In genomic region chr18:22168360-22168921, GRCh38 we compare ENCODE assay signal across 8 cellular contexts. TPM values are rescaled to one million over a fixed set of nuclear protein-coding genes. Genes with fewer than 3 reads are reported as not detected.
DNase-seq lines count a peak whose midpoint lies in the region; ATAC-seq and TF ChIP-seq lines count a peak whose summit lies in the region.

No MANE protein-coding gene starts in this region.

- peak overlapping the region; percentile 80 for H3K9ac ChIP-seq in HUES6 (ENCODE audit: low read length)

- TF ChIP-seq CTCF in thyroid gland (IDR thresholded peaks at IDR 0.05), result no peak

- WGBS in thyroid gland, 2 donors, result 4 to 6% methylated on average over 32 to 36 of the region's 36 CpGs

- H3K36me3 ChIP-seq in HUES6 (ENCODE audit: control insufficient read depth, insufficient read depth, low read length) (peaks cover 12% of the 10 kb centered on the region; the same call in 1 of the 2 replicates), thyroid gland (no peaks in the 10 kb centered on the region)

- H3K4me3 ChIP-seq in HUES6 (ENCODE audit: low read depth, low read length) (peak overlapping the region; percentile 69), iPS-18c (ENCODE audit: insufficient read depth, low read depth, low read length) (peak overlapping the region; percentile 62), thyroid gland (replicated peaks in 1 of 3) (peak overlapping the region in 1 of 3 donors; percentile 74)

- no peak overlapping the region for H3K27ac ChIP-seq in HUES6 (ENCODE audit: low read depth, low read length)
- peak overlapping the region in 2 of 3 donors; percentile 87 to 97 for H3K27ac ChIP-seq in thyroid gland

- intact Hi-C loops in thyroid gland (cut with DNase I), result no loop called here

- peaks cover 99% of the 10 kb centered on the region for H3K27me3 ChIP-seq in HUES6 (ENCODE audit: control insufficient read depth, insufficient read depth, low read length)
- H3K27me3 ChIP-seq in thyroid gland, result peaks cover 36% of the 10 kb centered on the region

- DNase-seq in A172 (ENCODE audit: low spot score) (peak; percentile 33), activated gamma-delta T cell treated with Interleukin-2 at 50 U/mL for 16 hours (peak; percentile 25), thyroid gland (peak in 1 of 2 donors; percentile 20), inferior parietal cortex (ENCODE audit: extremely low spot score) (no peak), germinal center (ENCODE audit: low spot score) (no peak)

- H3K4me1 ChIP-seq in HUES6 (ENCODE audit: control insufficient read depth, insufficient read depth, low read length) (peaks cover 17% of the 10 kb centered on the region), thyroid gland (peaks cover 17 to 36% of the 10 kb centered on the region in 2 donors)

- no peak for TF ChIP-seq POLR2A in thyroid gland (IDR thresholded peaks at IDR 0.05)

- no peak for ATAC-seq in GM21737 (IDR thresholded peaks at IDR 0.05; ENCODE audit: unreplicated experiment)

- no peaks in the 10 kb centered on the region for H3K9me3 ChIP-seq in HUES6 (ENCODE audit: control insufficient read depth, insufficient read depth, low read depth, low read length)
- H3K9me3 ChIP-seq in iPS-18c (ENCODE audit: control insufficient read depth, insufficient read depth, low read length), result no peaks in the 10 kb centered on the region
- H3K9me3 ChIP-seq in thyroid gland, result no peaks in the 10 kb centered on the region

RNA-seq across cellular contexts. Expression of gene GATA6, which starts 0.9 kb away (rescaled TPM):
- total RNA-seq in A172 (2014; rRNA removed; shearing (Covaris generic)), result 3.9 and 4.3 TPM in 2 replicates
- total RNA-seq in thyroid gland, result 10 to 100 TPM in 3 of 4 donors, 1 to 10 TPM in 1; 8.5 to 18.9 (median 15.1) TPM

Comparison
In these comparisons a context has a peak if more than half of its experiments do, and no peak if none do; other contexts are left out.
1. DNase-seq: peak in A172 (single experiment) and activated gamma-delta T cell treated with Interleukin-2 at 50 U/mL for 16 hours (single experiment); none in inferior parietal cortex (single experiment) and germinal center (single experiment).